ENCODE assay signal across 19 cellular contexts in the genomic region with DNA sequence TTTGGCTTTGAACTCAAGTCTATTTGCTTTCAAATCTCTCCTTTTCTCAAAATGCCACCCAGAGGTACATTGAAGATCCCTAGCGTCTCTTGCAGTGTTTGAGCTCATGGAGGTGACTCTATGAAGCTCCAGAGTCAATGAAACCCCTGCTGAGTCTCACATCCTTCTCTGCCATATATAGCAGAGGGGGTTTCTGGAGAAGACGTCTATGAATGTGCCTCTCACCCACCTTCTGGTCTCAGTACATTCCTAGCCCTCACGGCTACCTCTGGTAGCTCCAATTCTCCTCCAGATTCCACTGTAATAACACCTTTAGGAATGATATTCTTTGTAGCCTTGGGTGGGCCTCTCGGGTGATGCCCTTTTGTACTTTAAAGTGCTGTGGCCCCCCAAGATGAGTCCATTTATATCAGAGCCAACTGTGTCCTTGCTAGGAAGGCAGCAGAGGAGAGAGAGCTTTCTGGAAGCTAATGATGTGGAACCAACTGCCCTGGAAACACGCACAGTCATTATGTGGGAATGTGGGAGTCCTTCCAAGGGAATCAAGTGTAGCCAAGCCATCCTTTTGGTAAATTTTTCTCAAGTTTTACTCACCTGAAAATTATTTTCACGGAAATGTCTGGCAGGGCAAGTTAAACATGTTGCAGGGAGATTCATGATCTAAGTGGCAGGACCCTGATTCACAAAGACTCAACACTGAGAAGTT.
DNase-seq lines count a peak whose midpoint lies in the region; ATAC-seq and TF ChIP-seq lines count a peak whose summit lies in the region.
"Had no signal": no experiment of that assay in that cellular context is flagged by ENCODE, and none has a peak within 500 bp of the region (broad histone marks: within the 10 kb centered on the region; RNA-seq: fewer than 3 reads in every experiment).

No MANE protein-coding gene starts in this region.

- BruUV-seq in mammary epithelial cell (replicated peaks; lab: Mats Ljungman, UMichigan) = no TSS peak

- no peak overlapping the region for H3K4me3 ChIP-seq in mammary epithelial cell (replicated peaks in 1 of 3; ENCODE audit: insufficient read depth in 1 of 3, low read depth in 2 of 3, low read length in 3 of 3)
- H3K4me3 ChIP-seq: heart right ventricle, smooth muscle cell had no signal

- TF ChIP-seq CTCF in HFFc6 (IDR thresholded peaks at IDR 0.05) (no peak), mammary epithelial cell (conservative IDR thresholded peaks at IDR 0.05 in 1 of 2, IDR thresholded peaks at IDR 0.05 in 1 of 2; ENCODE audit: extremely low read depth in 1 of 2, insufficient read depth in 1 of 2, low read depth in 1 of 2, low read length in 2 of 2) (no peak)

- H3K36me3 ChIP-seq in mammary epithelial cell (ENCODE audit: insufficient read depth, low read length) = no peaks in the 10 kb centered on the region
- H3K36me3 ChIP-seq: heart right ventricle had no signal

- H3K27ac Mint-ChIP-seq in HFFc6 = no peak overlapping the region
- H3K27ac Mint-ChIP-seq: activated naive CD8-positive, alpha-beta T cell treated with anti-CD3 and anti-CD28 coated beads, Interleukin-2, amount 10 ng/mL, durations not matched to agents 7 days and 5 days; activated T-cell treated with anti-CD3 and anti-CD28 coated beads, Interleukin-2, amount 50 U/mL, for 72 hours had no signal

- H3K9ac ChIP-seq in mammary epithelial cell (ENCODE audit: insufficient read depth, low read length) = no peak overlapping the region
- H3K9ac ChIP-seq: KMS-11, parathyroid adenoma had no signal

- ATAC-seq in left colon (no peak), GM21529 (IDR thresholded peaks at IDR 0.05; ENCODE audit: unreplicated experiment) (no peak)
- ATAC-seq: activated T-cell treated with anti-CD3 and anti-CD28 coated beads, Interleukin-2, amount 50 U/mL, for 72 hours; heart right ventricle; left lobe of liver had no signal

- H3K9me3 Mint-ChIP-seq in HFFc6 = peaks cover 62% of the 10 kb centered on the region
- H3K9me3 Mint-ChIP-seq: activated naive CD8-positive, alpha-beta T cell treated with anti-CD3 and anti-CD28 coated beads, Interleukin-2, amount 10 ng/mL, durations not matched to agents 7 days and 5 days; activated T-cell treated with anti-CD3 and anti-CD28 coated beads, Interleukin-2, amount 50 U/mL, for 72 hours had no signal

- H2AFZ ChIP-seq in mammary epithelial cell (ENCODE audit: low read depth, low read length) = no peak overlapping the region
- H2AFZ ChIP-seq: parathyroid adenoma had no signal

- dilution Hi-C loops in mammary epithelial cell (cut with HindIII; ENCODE audit: low sequenced_read_pairs) = loop anchor here (10.0 kb wide), 1 partner anchor 115 kb away; no protein-coding TSS in a partner anchor

- WGBS in mammary epithelial cell (ENCODE audit: low coverage, missing lambda C conversion rate) = 21% methylated on average over 6 of the region's 6 CpGs

- CTCF ChIA-PET in mammary epithelial cell (lab: Charles Lee; ENCODE audit: low non-redundant PET) = interaction anchor here (0.5 kb wide), 1 partner anchor 24 kb away, joined by 4 read pairs; no protein-coding TSS in a partner anchor

- no peaks in the 10 kb centered on the region; the same call in 1 of the 2 replicates for H3K36me3 Mint-ChIP-seq in HFFc6 (ENCODE audit: low read depth)
- H3K36me3 Mint-ChIP-seq: activated naive CD8-positive, alpha-beta T cell treated with anti-CD3 and anti-CD28 coated beads, Interleukin-2, amount 10 ng/mL, durations not matched to agents 7 days and 5 days had no signal

- no peak overlapping the region for H3K27ac ChIP-seq in mammary epithelial cell (ENCODE audit: insufficient read depth, low read depth, low read length)
- H3K27ac ChIP-seq: heart right ventricle, HL-60, KMS-11, parathyroid adenoma had no signal

- intact Hi-C loops in mammary epithelial cell (cut with micrococcal nuclease) (no loop called here), left colon (cut with DNase I, micrococcal nuclease) (loop anchor here in 1 of 2 donors (10.0 kb wide), 1 partner anchor 1705 kb away; no protein-coding TSS in a partner anchor)

- H3K4me1 Mint-ChIP-seq in HFFc6 (ENCODE audit: low read depth) = no peaks in the 10 kb centered on the region
- H3K4me1 Mint-ChIP-seq: activated naive CD8-positive, alpha-beta T cell treated with anti-CD3 and anti-CD28 coated beads, Interleukin-2, amount 10 ng/mL, durations not matched to agents 7 days and 5 days had no signal

- H3K9me3 ChIP-seq in mammary epithelial cell (replicated peaks; ENCODE audit: insufficient read depth, low read length) = no peaks in the 10 kb centered on the region
- H3K9me3 ChIP-seq: heart right ventricle had no signal

- H3K4me2 ChIP-seq in mammary epithelial cell (ENCODE audit: insufficient read depth, low read depth, low read length) = no peak overlapping the region
- H3K4me2 ChIP-seq: KMS-11, smooth muscle cell had no signal

- peak; percentile 75 for DNase-seq in AG08395 (ENCODE audit: low spot score)
- peak; percentile 6 for DNase-seq in HFFc6
- peak; percentile 68 for DNase-seq in mammary epithelial cell
- peak; percentile 98 for DNase-seq in kidney tubule cell (ENCODE audit: low spot score)
- DNase-seq in GOT3 (lab: John Stamatoyannopoulos, UW) = no peak
- no peak for DNase-seq in activated CD8-positive, alpha-beta memory T cell treated with anti-CD3 and anti-CD28 coated beads, Interleukin-2, amount 50 U/mL, for 48 hours
- no peak for DNase-seq in left colon
- DNase-seq: activated CD4-positive, alpha-beta T cell treated with anti-CD3 and anti-CD28 coated beads, Interleukin-2, amount 50 U/mL, for 4 hours; activated naive CD8-positive, alpha-beta T cell treated with anti-CD3 and anti-CD28 coated beads, Interleukin-2, amount 10 ng/mL, durations not matched to agents 7 days and 5 days; activated T-cell treated with anti-CD3 and anti-CD28 coated beads, Interleukin-2, amount 50 U/mL, for 72 hours; cerebellar nuclear complex; heart right ventricle; NCI-H1694 had no signal

- in situ Hi-C loops in mammary epithelial cell (cut with MboI; ENCODE audit: low sequenced_read_pairs in 2 of 2) = no loop called here

- H3K27me3 ChIP-seq in mammary epithelial cell (ENCODE audit: insufficient read depth, low read length) = no peaks in the 10 kb centered on the region

- H3K4me3 Mint-ChIP-seq in HFFc6 = no peak overlapping the region
- H3K4me3 Mint-ChIP-seq: activated naive CD8-positive, alpha-beta T cell treated with anti-CD3 and anti-CD28 coated beads, Interleukin-2, amount 10 ng/mL, durations not matched to agents 7 days and 5 days; activated T-cell treated with anti-CD3 and anti-CD28 coated beads, Interleukin-2, amount 50 U/mL, for 72 hours had no signal

- H3K79me2 ChIP-seq in mammary epithelial cell (ENCODE audit: insufficient read depth, low read length) = no peaks in the 10 kb centered on the region
- H3K79me2 ChIP-seq: parathyroid adenoma had no signal

- H3K27me3 Mint-ChIP-seq in HFFc6 (ENCODE audit: insufficient read depth) = no peaks in the 10 kb centered on the region; the same call in 1 of the 2 replicates
- H3K27me3 Mint-ChIP-seq: activated naive CD8-positive, alpha-beta T cell treated with anti-CD3 and anti-CD28 coated beads, Interleukin-2, amount 10 ng/mL, durations not matched to agents 7 days and 5 days had no signal

- H3K4me1 ChIP-seq in mammary epithelial cell (ENCODE audit: insufficient read depth, low read length) = peaks cover 20% of the 10 kb centered on the region
- H3K4me1 ChIP-seq: parathyroid adenoma had no signal

- H4K20me1 ChIP-seq in mammary epithelial cell (ENCODE audit: insufficient read depth, low read length) = no peaks in the 10 kb centered on the region

Comparison
In these comparisons a context has a peak if more than half of its experiments do, and no peak if none do; other contexts are left out.
1. DNase-seq: peak in AG08395 (single experiment), HFFc6 (single experiment), mammary epithelial cell (single experiment) and kidney tubule cell (single experiment); none in GOT3 (single experiment), activated CD8-positive, alpha-beta memory T cell treated with anti-CD3 and anti-CD28 coated beads, Interleukin-2, amount 50 U/mL, for 48 hours (single experiment) and left colon (0 of 2).